Comparison of ENCODE assay signal across 1 cellular context in genomic region chr2:10119027-10119325, GRCh38.
TF ChIP-seq lines count a peak whose summit lies in the region.

No MANE protein-coding gene starts in this region.

TF ChIP-seq in IMR-90, 13 proteins besides CTCF, POLR2A, EP300 and RAD21:
- TF ChIP-seq ELK1 (IDR thresholded peaks at IDR 0.05; ENCODE audit: borderline replicate concordance, low read depth, low read length) (no peak), SMC3 (IDR thresholded peaks at IDR 0.05; ENCODE audit: low read depth, low read length) (no peak), FOS (IDR thresholded peaks at IDR 0.05; ENCODE audit: low read depth, low read length) (no peak), MAZ (IDR thresholded peaks at IDR 0.05; ENCODE audit: borderline replicate concordance, low read depth, low read length) (no peak), MXI1 (IDR thresholded peaks at IDR 0.05; ENCODE audit: borderline replicate concordance, low read depth, low read length) (no peak), BHLHE40 (IDR thresholded peaks at IDR 0.05; ENCODE audit: low read depth, low read length) (no peak), NFE2L2 (IDR thresholded peaks at IDR 0.05; ENCODE audit: low read depth, low read length) (no peak), CEBPB (IDR thresholded peaks at IDR 0.05; ENCODE audit: low read depth, low read length) (no peak), MAFK (IDR thresholded peaks at IDR 0.05; ENCODE audit: low read depth, low read length) (no peak), RFX5 (IDR thresholded peaks at IDR 0.05; ENCODE audit: low read depth, low read length) (no peak), CHD1 (IDR thresholded peaks at IDR 0.05; ENCODE audit: low read depth, low read length) (no peak), RCOR1 (IDR thresholded peaks at IDR 0.05; ENCODE audit: insufficient replicate concordance, low read length) (no peak)
- TF ChIP-seq, protein P1, sequence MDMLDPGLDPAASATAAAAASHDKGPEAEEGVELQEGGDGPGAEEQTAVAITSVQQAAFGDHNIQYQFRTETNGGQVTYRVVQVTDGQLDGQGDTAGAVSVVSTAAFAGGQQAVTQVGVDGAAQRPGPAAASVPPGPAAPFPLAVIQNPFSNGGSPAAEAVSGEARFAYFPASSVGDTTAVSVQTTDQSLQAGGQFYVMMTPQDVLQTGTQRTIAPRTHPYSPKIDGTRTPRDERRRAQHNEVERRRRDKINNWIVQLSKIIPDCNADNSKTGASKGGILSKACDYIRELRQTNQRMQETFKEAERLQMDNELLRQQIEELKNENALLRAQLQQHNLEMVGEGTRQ (IDR thresholded peaks at IDR 0.05; ENCODE audit: low read depth, low read length) = no peak
